8 cellular contexts compared by ENCODE assay signal in genomic region chr5:133969654-133970324, GRCh38. TPM values are rescaled to one million over a fixed set of nuclear protein-coding genes. Genes with fewer than 3 reads are reported as not detected.
A peak's percentile ranks its signal among the peaks of the same experiment; 100 is the strongest.
DNase-seq lines count a peak whose midpoint lies in the region; ATAC-seq, FAIRE-seq and TF ChIP-seq lines count a peak whose summit lies in the region.

No MANE protein-coding gene starts in this region.

- H3K36me3 ChIP-seq in left ventricle myocardium inferior, result peaks cover 45% of the 10 kb centered on the region
- peaks cover 7 to 24% of the 10 kb centered on the region in 2 donors for H3K36me3 ChIP-seq in kidney (ENCODE audit: control insufficient read depth in 1 of 2, insufficient read depth in 2 of 2, low read length in 2 of 2)

- H3K4me3 ChIP-seq in left ventricle myocardium inferior, result no peak overlapping the region
- H3K4me3 ChIP-seq in right cardiac atrium (ENCODE audit: low read length), result no peak overlapping the region
- H3K4me3 ChIP-seq in kidney (ENCODE audit: low read length in 2 of 2), result peak overlapping the region in 1 of 2 donors; percentile 94

- intact Hi-C loops in left ventricle myocardium inferior (cut with micrococcal nuclease) (no loop called here), right cardiac atrium (cut with DNase I) (no loop called here), kidney (cut with DNase I) (no loop called here)

- POLR2A ChIA-PET in WTC11 (lab: Charles Lee), result interaction anchor here (0.7 to 1.7 kb wide), 3 partner anchors 8 to 88 kb away, joined by 3 to 4 read pairs (median 3); no protein-coding TSS in a partner anchor

- 76% methylated on average over 7 of the region's 7 CpGs for WGBS in right cardiac atrium

- no peak for FAIRE-seq in kidney (lab: Jason Lieb, UNC)

- H3K27me3 Mint-ChIP-seq in WTC11 (ENCODE audit: low read depth), result no peaks in the 10 kb centered on the region

- H3K9ac ChIP-seq in kidney (ENCODE audit: low read length in 2 of 2), result no peak overlapping the region

- no peak for ATAC-seq in right cardiac atrium
- ATAC-seq in WTC11, result no peak
- no peak for ATAC-seq in HG02642 (IDR thresholded peaks at IDR 0.05; ENCODE audit: poor library complexity, unreplicated experiment)

- CTCF ChIA-PET in WTC11 (lab: Charles Lee), result interaction anchor here (1.4 kb wide), 2 partner anchors 10 to 70 kb away, joined by 3 to 4 read pairs; no protein-coding TSS in a partner anchor

- peak overlapping the region; percentile 86 for H3K4me3 Mint-ChIP-seq in WTC11

- DNase-seq in left ventricle myocardium inferior (no peak), right cardiac atrium (no peak), WTC11 (ENCODE audit: low spot score) (no peak), kidney (no peak), NCI-H1105 (lab: John Stamatoyannopoulos, UW) (no peak), NCI-H2171 (lab: John Stamatoyannopoulos, UW) (no peak), putamen (ENCODE audit: low spot score) (no peak)

- H3K27ac ChIP-seq in left ventricle myocardium inferior (replicated peaks), result peak overlapping the region; percentile 96
- H3K27ac ChIP-seq in right cardiac atrium (ENCODE audit: low read length), result no peak overlapping the region
- H3K27ac ChIP-seq in kidney (ENCODE audit: low read depth in 2 of 2, low read length in 2 of 2), result peak overlapping the region; percentile 73 to 98

- H3K27me3 ChIP-seq in left ventricle myocardium inferior (ENCODE audit: low read depth), result no peaks in the 10 kb centered on the region
- H3K27me3 ChIP-seq in right cardiac atrium (ENCODE audit: control insufficient read depth, insufficient read depth), result no peaks in the 10 kb centered on the region

- no peaks in the 10 kb centered on the region for H3K9me3 Mint-ChIP-seq in WTC11

- peaks cover 14% of the 10 kb centered on the region for H3K4me1 Mint-ChIP-seq in WTC11

- peak overlapping the region; percentile 91 for H3K27ac Mint-ChIP-seq in WTC11

- H3K36me3 Mint-ChIP-seq in WTC11, result peaks cover 30% of the 10 kb centered on the region

- no peaks in the 10 kb centered on the region for H3K9me3 ChIP-seq in left ventricle myocardium inferior (replicated peaks)
- no peaks in the 10 kb centered on the region for H3K9me3 ChIP-seq in right cardiac atrium (ENCODE audit: control insufficient read depth, low read length)
- no peaks in the 10 kb centered on the region for H3K9me3 ChIP-seq in kidney (ENCODE audit: control insufficient read depth in 1 of 2, low read length in 2 of 2)

- TF ChIP-seq CTCF in left ventricle myocardium inferior (IDR thresholded peaks at IDR 0.05; ENCODE audit: borderline replicate concordance) (no peak), WTC11 (IDR thresholded peaks at IDR 0.05) (no peak), kidney (IDR thresholded peaks at IDR 0.05; ENCODE audit: borderline replicate concordance, extremely low read depth, insufficient read depth) (no peak)

- peaks cover 47% of the 10 kb centered on the region for H3K4me1 ChIP-seq in left ventricle myocardium inferior
- H3K4me1 ChIP-seq in right cardiac atrium (ENCODE audit: control insufficient read depth, insufficient read depth, low read length), result peaks cover 3% of the 10 kb centered on the region
- H3K4me1 ChIP-seq in kidney (ENCODE audit: control insufficient read depth in 1 of 2, insufficient read depth in 1 of 2, low read depth in 1 of 2, low read length in 2 of 2), result peaks cover 7 to 14% of the 10 kb centered on the region in 2 donors

TF ChIP-seq in WTC11, 78 proteins besides CTCF, POLR2A, EP300 and RAD21:
- TF ChIP-seq GABPB1 (CRISPR knock-in tag; IDR thresholded peaks at IDR 0.05) (0 out of 2 replicates have a peak, but pooled peaks have one; percentile 32), ZNF423 (CRISPR knock-in tag; IDR thresholded peaks at IDR 0.05) (no peak)

RNA-seq across cellular contexts. Expression of gene C5orf15, which starts 1.4 kb away (rescaled TPM):
- total RNA-seq in left ventricle myocardium inferior, result 34.4 TPM
- 10 to 100 TPM; 25.8 to 32.0 (median 28.7) TPM for total RNA-seq in right cardiac atrium
- 29.6 TPM for polyA plus RNA-seq in right cardiac atrium
- 29.9 to 32.7 TPM (median 30.3 TPM) in 3 replicates for total RNA-seq in WTC11 (2021)
- total RNA-seq in kidney, result 43.9 TPM
- 54.4 TPM for polyA plus RNA-seq in kidney (ENCODE audit: insufficient read depth, low read depth, low replicate concordance)

RNA-seq across cellular contexts. Expression of gene VDAC1, which starts 35.0 kb away (rescaled TPM):
- total RNA-seq in left ventricle myocardium inferior (501 TPM), right cardiac atrium (100 to 1,000 TPM; 325 to 357 (median 335) TPM), WTC11 (2021) (266 to 274 TPM (median 268 TPM) in 3 replicates), kidney (148 TPM)
- polyA plus RNA-seq in right cardiac atrium (393 TPM), kidney (ENCODE audit: insufficient read depth, low read depth, low replicate concordance) (285 TPM)
